Comparison of ENCODE assay signal across 13 cellular contexts in the genomic region with DNA sequence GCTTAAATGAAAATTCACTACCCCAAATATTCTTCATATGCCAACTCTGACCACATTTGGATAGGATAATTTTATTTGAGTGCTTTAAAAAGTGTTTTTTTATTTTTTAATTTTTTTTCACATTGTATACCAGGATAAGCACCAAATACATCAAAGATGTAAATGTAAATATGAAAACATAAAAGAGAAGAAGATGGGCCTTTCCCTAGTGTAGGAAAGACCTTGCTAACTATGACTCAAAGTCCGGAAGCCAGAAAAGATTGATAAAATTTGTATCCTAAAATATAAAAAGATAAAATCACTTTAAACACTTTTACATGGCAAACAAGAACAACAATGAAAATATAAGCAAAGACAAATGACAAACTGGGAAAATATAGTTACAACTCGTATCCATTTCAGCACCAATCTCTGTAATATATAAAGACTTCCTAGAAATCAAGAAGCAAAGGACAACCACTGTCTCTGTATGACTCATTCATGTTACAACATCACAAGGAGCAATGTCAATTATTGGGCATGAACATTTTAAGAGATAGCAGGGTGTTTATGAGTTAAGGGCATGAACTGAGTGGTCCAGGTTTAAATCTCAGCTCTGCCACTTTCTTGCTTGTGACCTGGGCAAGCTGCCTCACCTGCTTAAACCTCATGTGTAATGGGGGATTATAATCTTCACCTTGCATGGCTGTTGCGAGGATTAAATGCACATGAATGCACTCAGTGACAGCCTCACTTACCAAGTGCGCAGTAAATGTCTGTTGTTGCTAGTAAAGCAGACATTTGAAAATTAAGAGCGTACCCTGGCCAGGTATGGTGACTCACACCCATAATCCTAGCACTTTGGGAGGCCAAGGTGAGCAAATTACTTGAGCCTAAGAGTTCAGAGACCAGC. TPM values are rescaled to one million over a fixed set of nuclear protein-coding genes. Genes with fewer than 3 reads are reported as not detected.
DNase-seq lines count a peak whose midpoint lies in the region; ATAC-seq and TF ChIP-seq lines count a peak whose summit lies in the region.
"Had no signal": no experiment of that assay in that cellular context is flagged by ENCODE, and none has a peak within 500 bp of the region (broad histone marks: within the 10 kb centered on the region; RNA-seq: fewer than 3 reads in every experiment).

No MANE protein-coding gene starts in this region.

- H3K27ac ChIP-seq in naive thymus-derived CD4-positive, alpha-beta T cell (ENCODE audit: low read depth, low read length), result no peak overlapping the region
- H3K27ac ChIP-seq: ascending aorta, BLaER1, neutrophil had no signal

- no peaks in the 10 kb centered on the region for H3K36me3 ChIP-seq in naive thymus-derived CD4-positive, alpha-beta T cell (ENCODE audit: control insufficient read depth in 2 of 3, insufficient read depth in 3 of 3, low read length in 3 of 3)
- H3K36me3 ChIP-seq: ascending aorta, BLaER1, neutrophil had no signal

- no peak overlapping the region for H3K4me3 ChIP-seq in fibroblast of pulmonary artery (replicated peaks; ENCODE audit: low read depth, low read length)
- no peak overlapping the region for H3K4me3 ChIP-seq in naive thymus-derived CD4-positive, alpha-beta T cell (ENCODE audit: low read length)
- H3K4me3 ChIP-seq: ascending aorta, BLaER1 had no signal

- peaks cover 36 to 60% (median 44%) of the 10 kb centered on the region in 7 donors for H3K4me1 Mint-ChIP-seq in naive thymus-derived CD4-positive, alpha-beta T cell
- peaks cover 7% of the 10 kb centered on the region for H3K4me1 Mint-ChIP-seq in endothelial cell (ENCODE audit: unreplicated experiment)

- H3K36me3 Mint-ChIP-seq in naive thymus-derived CD4-positive, alpha-beta T cell, result peaks cover 0 to 12% (median 9%) of the 10 kb centered on the region in 5 donors
- H3K36me3 Mint-ChIP-seq in endothelial cell (ENCODE audit: low read depth, unreplicated experiment), result no peaks in the 10 kb centered on the region

- CTCF ChIA-PET in naive thymus-derived CD4-positive, alpha-beta T cell (lab: Charles Lee), result interaction anchor here (0.8 to 0.9 kb wide), 2 partner anchors 11 to 24 kb away, joined by 3 read pairs; no protein-coding TSS in a partner anchor

- H3K27me3 Mint-ChIP-seq in naive thymus-derived CD4-positive, alpha-beta T cell, result no peaks in the 10 kb centered on the region
- no peaks in the 10 kb centered on the region for H3K27me3 Mint-ChIP-seq in endothelial cell (ENCODE audit: unreplicated experiment)

- no peak for ATAC-seq in naive thymus-derived CD4-positive, alpha-beta T cell
- no peak for ATAC-seq in HG03354 (IDR thresholded peaks at IDR 0.05; ENCODE audit: poor library complexity, severe bottlenecking, unreplicated experiment)

- intact Hi-C loops in naive thymus-derived CD4-positive, alpha-beta T cell (cut with micrococcal nuclease), result loop anchor here in 1 of 2 donors (5.0 kb wide), 1 partner anchor 35 kb away; no protein-coding TSS in a partner anchor

- peaks cover 0 to 2% (median 0%) of the 10 kb centered on the region in 11 donors for H3K9me3 Mint-ChIP-seq in naive thymus-derived CD4-positive, alpha-beta T cell
- H3K9me3 Mint-ChIP-seq in endothelial cell (ENCODE audit: unreplicated experiment), result no peaks in the 10 kb centered on the region

- in situ Hi-C loops in KBM-7 (cut with MboI; ENCODE audit: low pct_unique_long_range_greater_than_20kb, low sequenced_read_pairs) (no loop called here), SK-MEL-5 (cut with HindIII; ENCODE audit: low pct_unique_long_range_greater_than_20kb, low sequenced_read_pairs) (no loop called here)

- peaks cover 5 to 18% of the 10 kb centered on the region in 2 donors for H3K4me1 ChIP-seq in naive thymus-derived CD4-positive, alpha-beta T cell (ENCODE audit: control insufficient read depth in 2 of 2, insufficient read depth in 2 of 2, low read length in 2 of 2)
- H3K4me1 ChIP-seq: ascending aorta, BLaER1 had no signal

- POLR2A ChIA-PET in naive thymus-derived CD4-positive, alpha-beta T cell (lab: Charles Lee), result interaction anchor here (1.4 kb wide), 1 partner anchor 8 kb away, joined by 5 read pairs; no protein-coding TSS in a partner anchor

- DNase-seq in EL (peak; percentile 13), KBM-7 (peak; percentile 32), SK-MEL-5 (ENCODE audit: low read depth, low spot score) (peak; percentile 23), fibroblast of pulmonary artery (ENCODE audit: low read depth) (peak; percentile 40), GDM1 (lab: John Stamatoyannopoulos, UW) (no peak), endothelial cell (ENCODE audit: low spot score) (no peak)
- DNase-seq in naive thymus-derived CD4-positive, alpha-beta T cell, result no peak
- DNase-seq: activated T-cell treated with anti-CD3 and anti-CD28 coated beads for 4 hours, SW 1271 had no signal

- H3K27ac Mint-ChIP-seq in naive thymus-derived CD4-positive, alpha-beta T cell, result peak overlapping the region in 3 of 9 donors; percentile 8 to 30 (median 29)
- no peak overlapping the region for H3K27ac Mint-ChIP-seq in endothelial cell (ENCODE audit: unreplicated experiment)

- H3K4me3 Mint-ChIP-seq in naive thymus-derived CD4-positive, alpha-beta T cell, result peak overlapping the region in 1 of 10 donors; percentile 12
- H3K4me3 Mint-ChIP-seq in endothelial cell (ENCODE audit: unreplicated experiment), result no peak overlapping the region

- TF ChIP-seq CTCF in fibroblast of pulmonary artery (IDR thresholded peaks at IDR 0.05; ENCODE audit: low read length, missing control alignments) (no peak), endothelial cell (IDR thresholded peaks at IDR 0.05; ENCODE audit: unreplicated experiment) (no peak)

- no peaks in the 10 kb centered on the region for H3K27me3 ChIP-seq in naive thymus-derived CD4-positive, alpha-beta T cell (ENCODE audit: control insufficient read depth in 2 of 2, insufficient read depth in 2 of 2, low read length in 2 of 2)
- H3K27me3 ChIP-seq: ascending aorta, BLaER1, neutrophil had no signal

- H3K9me3 ChIP-seq in naive thymus-derived CD4-positive, alpha-beta T cell (ENCODE audit: control insufficient read depth in 2 of 3, low read length in 3 of 3), result no peaks in the 10 kb centered on the region
- H3K9me3 ChIP-seq: ascending aorta, BLaER1, neutrophil had no signal

RNA-seq across cellular contexts. Expression of gene ARHGEF3, which starts 25.3 kb away (rescaled TPM):
- 9.5 and 10.9 TPM in 2 replicates for total RNA-seq in SK-MEL-5 (2014; rRNA removed; shearing (Covaris generic))
- polyA plus RNA-seq in SK-MEL-5 (2015; cell fraction: cytosol; rRNA removed), result 11.9 TPM in 2 replicates
- 7.6 and 18.4 TPM in 2 replicates for polyA plus RNA-seq in SK-MEL-5 (2015; cell fraction: nucleus; rRNA removed)
- 10 to 100 TPM; 79.6 to 99.7 (median 87.0) TPM for total RNA-seq in naive thymus-derived CD4-positive, alpha-beta T cell
- 10 to 100 TPM; 78.8 to 94.7 TPM for polyA plus RNA-seq in naive thymus-derived CD4-positive, alpha-beta T cell
- 4.0 TPM for total RNA-seq in endothelial cell (ENCODE audit: unreplicated experiment)

Comparison
In these comparisons a context has a peak if more than half of its experiments do, and no peak if none do; other contexts are left out.
1. DNase-seq: peak in EL (single experiment), KBM-7 (single experiment), SK-MEL-5 (single experiment) and fibroblast of pulmonary artery (single experiment); none in GDM1 (single experiment), naive thymus-derived CD4-positive, alpha-beta T cell (0 of 9) and endothelial cell (single experiment).